ENCODE assay signal across 9 cellular contexts in genomic region chr20:1415667-1416468, GRCh38. TPM values are rescaled to one million over a fixed set of nuclear protein-coding genes. Genes with fewer than 3 reads are reported as not detected.
A peak's percentile ranks its signal among the peaks of the same experiment; 100 is the strongest.
DNase-seq lines count a peak whose midpoint lies in the region; ATAC-seq and TF ChIP-seq lines count a peak whose summit lies in the region.
"Had no signal": no experiment of that assay in that cellular context is flagged by ENCODE, and none has a peak within 500 bp of the region (broad histone marks: within the 10 kb centered on the region; RNA-seq: fewer than 3 reads in every experiment).

No MANE protein-coding gene starts in this region.

- TF ChIP-seq CTCF in tibial artery (IDR thresholded peaks at IDR 0.05) (no peak), osteocyte (IDR thresholded peaks at IDR 0.05) (no peak)

- no peak overlapping the region for H3K4me3 ChIP-seq in tibial artery

- no peak overlapping the region for H3K27ac Mint-ChIP-seq in osteocyte (ENCODE audit: unreplicated experiment)

- no peak overlapping the region for H3K4me3 Mint-ChIP-seq in osteocyte (ENCODE audit: unreplicated experiment)

- ATAC-seq in left ventricle myocardium superior: no peak

- peaks cover 0 to 3% (median 2%) of the 10 kb centered on the region in 3 donors for H3K9me3 ChIP-seq in tibial artery

- H3K27me3 ChIP-seq in tibial artery: peaks cover 0 to 10% of the 10 kb centered on the region in 2 donors

- no peaks in the 10 kb centered on the region for H3K36me3 ChIP-seq in tibial artery

- no peak overlapping the region for H3K27ac ChIP-seq in tibial artery

- H3K36me3 Mint-ChIP-seq in osteocyte (ENCODE audit: unreplicated experiment): no peaks in the 10 kb centered on the region

- no peaks in the 10 kb centered on the region for H3K4me1 ChIP-seq in tibial artery

- peaks cover 10% of the 10 kb centered on the region for H3K9me3 Mint-ChIP-seq in osteocyte (ENCODE audit: unreplicated experiment)

- DNase-seq in 8988T (peak; percentile 48), H4 (ENCODE audit: low spot score) (peak; percentile 96), SW 1271 (lab: John Stamatoyannopoulos, UW) (peak; percentile 99 to 100), glomerular visceral epithelial cell (ENCODE audit: extremely low spot score) (peak; percentile 94), left ventricle myocardium superior (no peak), tibial artery (no peak), osteocyte (ENCODE audit: extremely low spot score, unreplicated experiment) (no peak), NAMALWA (ENCODE audit: low spot score) (no peak)
- DNase-seq: caudate nucleus had no signal

- H3K27me3 Mint-ChIP-seq in osteocyte (ENCODE audit: unreplicated experiment): peaks cover 3% of the 10 kb centered on the region

- intact Hi-C loops in left ventricle myocardium superior (cut with micrococcal nuclease): no loop called here
- intact Hi-C loops in tibial artery (cut with DNase I; ENCODE audit: low total_unique reads): no loop called here

- peaks cover 27% of the 10 kb centered on the region for H3K4me1 Mint-ChIP-seq in osteocyte (ENCODE audit: unreplicated experiment)

RNA-seq across cellular contexts. Expression of gene FKBP1A, which starts 23.0 kb away (rescaled TPM):
- 124 and 134 TPM in 2 replicates for total RNA-seq in H4 (2014; rRNA removed; shearing (Covaris generic))
- total RNA-seq in left ventricle myocardium superior (135 TPM), osteocyte (180 and 187 TPM in 2 replicates)

RNA-seq across cellular contexts. Expression of gene NSFL1C, which starts 50.8 kb away (rescaled TPM):
- 31.9 and 38.2 TPM in 2 replicates for total RNA-seq in H4 (2014; rRNA removed; shearing (Covaris generic))
- 59.9 TPM for total RNA-seq in left ventricle myocardium superior
- total RNA-seq in osteocyte: 74.6 and 80.1 TPM in 2 replicates

Comparison
In these comparisons a context has a peak if more than half of its experiments do, and no peak if none do; other contexts are left out.
1. DNase-seq: peak in 8988T (single experiment), H4 (single experiment), SW 1271 (2 of 2) and glomerular visceral epithelial cell (single experiment); none in left ventricle myocardium superior (single experiment), tibial artery (0 of 2), osteocyte (single experiment) and NAMALWA (single experiment).